In the genomic region with DNA sequence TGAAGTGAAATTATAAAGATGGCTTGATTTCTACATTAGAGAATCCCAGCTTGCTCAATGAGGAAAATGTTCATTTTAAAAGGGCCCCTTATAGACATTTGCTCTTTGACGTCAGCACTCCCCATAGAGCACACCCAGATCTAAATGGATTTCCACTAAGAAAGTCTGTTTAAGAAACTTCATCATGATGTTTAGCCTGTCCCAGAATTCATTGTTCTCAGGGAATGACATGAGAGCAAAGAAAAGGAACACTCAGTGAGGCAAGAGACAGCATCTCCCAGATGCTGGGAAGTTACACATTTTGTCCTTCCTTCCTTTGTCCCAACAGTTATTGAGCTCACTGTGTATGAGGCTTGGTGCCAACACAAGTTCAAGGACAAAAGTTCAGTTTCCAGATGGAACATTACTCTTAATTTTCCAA, we compare ENCODE assay signal across 1 cellular context.
TF ChIP-seq lines count a peak whose summit lies in the region.

No MANE protein-coding gene starts in this region.

TF ChIP-seq in HepG2, 621 proteins besides CTCF, POLR2A, EP300 and RAD21 (continued from another document and continues in another):
- TF ChIP-seq SOX6 (IDR thresholded peaks at IDR 0.05) (no peak), SOX6 (CRISPR knock-in tag; IDR thresholded peaks at IDR 0.05) (peak; percentile 37; the same call in 1 of the 2 replicates), PPARG (CRISPR knock-in tag; conservative IDR thresholded peaks at IDR 0.05) (0 out of 2 replicates have a peak, but pooled peaks have one; percentile 22), SALL1 (CRISPR knock-in tag; IDR thresholded peaks at IDR 0.05) (peak; percentile 27; the same call in 1 of the 2 replicates), ZNF644 (CRISPR knock-in tag; IDR thresholded peaks at IDR 0.05; ENCODE audit: low read depth) (0 out of 2 replicates have a peak, but pooled peaks have one; percentile 40), UBTF (CRISPR knock-in tag; IDR thresholded peaks at IDR 0.05) (no peak), ZFP91 (CRISPR knock-in tag; IDR thresholded peaks at IDR 0.05; ENCODE audit: borderline replicate concordance) (no peak), ATF4 (CRISPR knock-in tag; IDR thresholded peaks at IDR 0.05) (0 out of 4 replicates have a peak, but pooled peaks of 1 of the 2 experiments have one; percentile 17), ATF3 (CRISPR knock-in tag; IDR thresholded peaks at IDR 0.05) (0 out of 2 replicates have a peak, but pooled peaks have one; percentile 33), CENPX (CRISPR knock-in tag; IDR thresholded peaks at IDR 0.05) (no peak), POLR2G (IDR thresholded peaks at IDR 0.05; ENCODE audit: low read depth, low read length) (peak; percentile 95), ZNF503 (CRISPR knock-in tag; IDR thresholded peaks at IDR 0.05) (no peak), ZBTB44 (CRISPR knock-in tag; IDR thresholded peaks at IDR 0.05) (0 out of 2 replicates have a peak, but pooled peaks have one; percentile 24), CBX5 (CRISPR knock-in tag; IDR thresholded peaks at IDR 0.05; ENCODE audit: borderline replicate concordance) (no peak), ZBTB21 (CRISPR knock-in tag; IDR thresholded peaks at IDR 0.05) (peak; percentile 29; the same call in 1 of the 2 replicates), MBD4 (IDR thresholded peaks at IDR 0.05; ENCODE audit: borderline replicate concordance, low read length) (peak; percentile 95), ZNF12 (CRISPR knock-in tag; IDR thresholded peaks at IDR 0.05) (peak; percentile 18; the same call in 1 of the 2 replicates), ZBTB38 (CRISPR knock-in tag; IDR thresholded peaks at IDR 0.05) (no peak), ZNF207 (IDR thresholded peaks at IDR 0.05; ENCODE audit: borderline replicate concordance) (no peak), FOXA3 (CRISPR knock-in tag; IDR thresholded peaks at IDR 0.05) (peak; percentile 21; the same call in 1 of the 2 replicates), CCDC6 (CRISPR knock-in tag; IDR thresholded peaks at IDR 0.05) (peak; percentile 59; the same call in 1 of the 2 replicates), MIER2 (CRISPR knock-in tag; IDR thresholded peaks at IDR 0.05) (peak; percentile 64; the same call in 1 of the 2 replicates), PAF1 (CRISPR knock-in tag; IDR thresholded peaks at IDR 0.05) (peak; percentile 97), GFI1 (CRISPR knock-in tag; IDR thresholded peaks at IDR 0.05; ENCODE audit: borderline replicate concordance) (0 out of 2 replicates have a peak, but pooled peaks have one; percentile 28), ZNF569 (CRISPR knock-in tag; IDR thresholded peaks at IDR 0.05; ENCODE audit: borderline replicate concordance) (no peak), BRF2 (CRISPR knock-in tag; IDR thresholded peaks at IDR 0.05) (no peak), AGO2 (optimal IDR thresholded peaks at IDR 0.05; ENCODE audit: low read depth, low read length) (peak; percentile 75), PRMT3 (CRISPR knock-in tag; IDR thresholded peaks at IDR 0.05; ENCODE audit: borderline replicate concordance, low read depth) (0 out of 2 replicates have a peak, but pooled peaks have one; percentile 28), YY1 (IDR thresholded peaks at IDR 0.05; ENCODE audit: insufficient read depth, insufficient replicate concordance, low read depth, low read length) (no peak), SOX13 (IDR thresholded peaks at IDR 0.05) (no peak), SOX13 (CRISPR knock-in tag; conservative IDR thresholded peaks at IDR 0.05 in 1 of 2, IDR thresholded peaks at IDR 0.05 in 1 of 2) (peak in 1 of 2 experiments; percentile 75; a peak in 1 of 4 replicates), SAP130 (CRISPR knock-in tag; IDR thresholded peaks at IDR 0.05; ENCODE audit: low read depth) (peak; percentile 36), FOSL2 (CRISPR knock-in tag; IDR thresholded peaks at IDR 0.05) (0 out of 2 replicates have a peak, but pooled peaks have one; percentile 27), FOXO1 (CRISPR knock-in tag; IDR thresholded peaks at IDR 0.05) (peak; percentile 47), NCOA2 (CRISPR knock-in tag; IDR thresholded peaks at IDR 0.05) (0 out of 2 replicates have a peak, but pooled peaks have one; percentile 34), ETV5 (CRISPR knock-in tag; IDR thresholded peaks at IDR 0.05; ENCODE audit: borderline replicate concordance) (peak; percentile 54; the same call in 1 of the 2 replicates), ELF3 (CRISPR knock-in tag; IDR thresholded peaks at IDR 0.05) (no peak; the same call in 1 of the 2 replicates), RARA (CRISPR knock-in tag; IDR thresholded peaks at IDR 0.05) (peak; percentile 85), KLF13 (CRISPR knock-in tag; IDR thresholded peaks at IDR 0.05) (no peak), ATF7-NPFF (CRISPR knock-in tag; IDR thresholded peaks at IDR 0.05; ENCODE audit: low read depth) (no peak)
- TF ChIP-seq, protein P1, sequence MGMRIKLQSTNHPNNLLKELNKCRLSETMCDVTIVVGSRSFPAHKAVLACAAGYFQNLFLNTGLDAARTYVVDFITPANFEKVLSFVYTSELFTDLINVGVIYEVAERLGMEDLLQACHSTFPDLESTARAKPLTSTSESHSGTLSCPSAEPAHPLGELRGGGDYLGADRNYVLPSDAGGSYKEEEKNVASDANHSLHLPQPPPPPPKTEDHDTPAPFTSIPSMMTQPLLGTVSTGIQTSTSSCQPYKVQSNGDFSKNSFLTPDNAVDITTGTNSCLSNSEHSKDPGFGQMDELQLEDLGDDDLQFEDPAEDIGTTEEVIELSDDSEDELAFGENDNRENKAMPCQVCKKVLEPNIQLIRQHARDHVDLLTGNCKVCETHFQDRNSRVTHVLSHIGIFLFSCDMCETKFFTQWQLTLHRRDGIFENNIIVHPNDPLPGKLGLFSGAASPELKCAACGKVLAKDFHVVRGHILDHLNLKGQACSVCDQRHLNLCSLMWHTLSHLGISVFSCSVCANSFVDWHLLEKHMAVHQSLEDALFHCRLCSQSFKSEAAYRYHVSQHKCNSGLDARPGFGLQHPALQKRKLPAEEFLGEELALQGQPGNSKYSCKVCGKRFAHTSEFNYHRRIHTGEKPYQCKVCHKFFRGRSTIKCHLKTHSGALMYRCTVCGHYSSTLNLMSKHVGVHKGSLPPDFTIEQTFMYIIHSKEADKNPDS (CRISPR knock-in tag; IDR thresholded peaks at IDR 0.05) = no peak
- TF ChIP-seq, protein P2, sequence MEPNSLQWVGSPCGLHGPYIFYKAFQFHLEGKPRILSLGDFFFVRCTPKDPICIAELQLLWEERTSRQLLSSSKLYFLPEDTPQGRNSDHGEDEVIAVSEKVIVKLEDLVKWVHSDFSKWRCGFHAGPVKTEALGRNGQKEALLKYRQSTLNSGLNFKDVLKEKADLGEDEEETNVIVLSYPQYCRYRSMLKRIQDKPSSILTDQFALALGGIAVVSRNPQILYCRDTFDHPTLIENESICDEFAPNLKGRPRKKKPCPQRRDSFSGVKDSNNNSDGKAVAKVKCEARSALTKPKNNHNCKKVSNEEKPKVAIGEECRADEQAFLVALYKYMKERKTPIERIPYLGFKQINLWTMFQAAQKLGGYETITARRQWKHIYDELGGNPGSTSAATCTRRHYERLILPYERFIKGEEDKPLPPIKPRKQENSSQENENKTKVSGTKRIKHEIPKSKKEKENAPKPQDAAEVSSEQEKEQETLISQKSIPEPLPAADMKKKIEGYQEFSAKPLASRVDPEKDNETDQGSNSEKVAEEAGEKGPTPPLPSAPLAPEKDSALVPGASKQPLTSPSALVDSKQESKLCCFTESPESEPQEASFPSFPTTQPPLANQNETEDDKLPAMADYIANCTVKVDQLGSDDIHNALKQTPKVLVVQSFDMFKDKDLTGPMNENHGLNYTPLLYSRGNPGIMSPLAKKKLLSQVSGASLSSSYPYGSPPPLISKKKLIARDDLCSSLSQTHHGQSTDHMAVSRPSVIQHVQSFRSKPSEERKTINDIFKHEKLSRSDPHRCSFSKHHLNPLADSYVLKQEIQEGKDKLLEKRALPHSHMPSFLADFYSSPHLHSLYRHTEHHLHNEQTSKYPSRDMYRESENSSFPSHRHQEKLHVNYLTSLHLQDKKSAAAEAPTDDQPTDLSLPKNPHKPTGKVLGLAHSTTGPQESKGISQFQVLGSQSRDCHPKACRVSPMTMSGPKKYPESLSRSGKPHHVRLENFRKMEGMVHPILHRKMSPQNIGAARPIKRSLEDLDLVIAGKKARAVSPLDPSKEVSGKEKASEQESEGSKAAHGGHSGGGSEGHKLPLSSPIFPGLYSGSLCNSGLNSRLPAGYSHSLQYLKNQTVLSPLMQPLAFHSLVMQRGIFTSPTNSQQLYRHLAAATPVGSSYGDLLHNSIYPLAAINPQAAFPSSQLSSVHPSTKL (CRISPR knock-in tag; IDR thresholded peaks at IDR 0.05) = peak; percentile 55
- TF ChIP-seq, protein P3, sequence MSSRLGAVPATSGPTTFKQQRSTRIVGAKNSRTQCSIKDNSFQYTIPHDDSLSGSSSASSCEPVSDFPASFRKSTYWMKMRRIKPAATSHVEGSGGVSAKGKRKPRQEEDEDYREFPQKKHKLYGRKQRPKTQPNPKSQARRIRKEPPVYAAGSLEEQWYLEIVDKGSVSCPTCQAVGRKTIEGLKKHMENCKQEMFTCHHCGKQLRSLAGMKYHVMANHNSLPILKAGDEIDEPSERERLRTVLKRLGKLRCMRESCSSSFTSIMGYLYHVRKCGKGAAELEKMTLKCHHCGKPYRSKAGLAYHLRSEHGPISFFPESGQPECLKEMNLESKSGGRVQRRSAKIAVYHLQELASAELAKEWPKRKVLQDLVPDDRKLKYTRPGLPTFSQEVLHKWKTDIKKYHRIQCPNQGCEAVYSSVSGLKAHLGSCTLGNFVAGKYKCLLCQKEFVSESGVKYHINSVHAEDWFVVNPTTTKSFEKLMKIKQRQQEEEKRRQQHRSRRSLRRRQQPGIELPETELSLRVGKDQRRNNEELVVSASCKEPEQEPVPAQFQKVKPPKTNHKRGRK (CRISPR knock-in tag; IDR thresholded peaks at IDR 0.05) = no peak
